14 cellular contexts compared by ENCODE assay signal in the genomic region with DNA sequence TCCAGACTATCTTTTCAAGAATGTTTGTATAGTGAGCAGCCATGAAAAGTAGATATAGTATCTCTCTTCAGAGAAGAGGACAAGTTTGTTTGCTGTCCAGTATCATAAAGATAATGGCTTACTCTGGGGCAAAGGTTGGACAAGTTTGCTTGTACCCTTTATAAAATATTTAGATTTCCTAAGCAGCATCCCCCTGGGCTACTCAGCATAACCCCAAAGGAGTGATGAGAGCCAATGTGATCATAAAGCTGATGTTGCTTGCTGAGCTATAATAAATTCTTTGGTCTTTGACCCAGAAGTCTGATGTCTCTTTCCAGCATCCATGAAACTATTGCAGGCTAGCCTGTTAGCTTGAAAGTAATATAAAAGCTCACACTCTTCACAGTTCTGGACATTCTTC. TPM values are rescaled to one million over a fixed set of nuclear protein-coding genes. Genes with fewer than 3 reads are reported as not detected.
A peak's percentile ranks its signal among the peaks of the same experiment; 100 is the strongest.
DNase-seq lines count a peak whose midpoint lies in the region.
"Had no signal": no experiment of that assay in that cellular context is flagged by ENCODE, and none has a peak within 500 bp of the region (broad histone marks: within the 10 kb centered on the region; RNA-seq: fewer than 3 reads in every experiment).

No MANE protein-coding gene starts in this region.

- H3K9me3 ChIP-seq in adipocyte (ENCODE audit: control insufficient read depth, low read length), result peaks cover 32% of the 10 kb centered on the region
- peaks cover 0 to 27% of the 10 kb centered on the region in 2 donors for H3K9me3 ChIP-seq in neuronal stem cell (replicated peaks in 1 of 2; ENCODE audit: control insufficient read depth in 2 of 2, insufficient read depth in 1 of 2, low read depth in 1 of 2, low read length in 2 of 2)

- no peak overlapping the region for H2AK5ac ChIP-seq in neuronal stem cell (ENCODE audit: low read depth, low read length)

- no peaks in the 10 kb centered on the region for H3K27me3 ChIP-seq in adipocyte (replicated peaks; ENCODE audit: control insufficient read depth, insufficient read depth, low read length)
- no peaks in the 10 kb centered on the region for H3K27me3 ChIP-seq in neuronal stem cell (ENCODE audit: control insufficient read depth in 3 of 3, insufficient read depth in 3 of 3, low read depth in 1 of 3, low read length in 3 of 3)

- no peak overlapping the region for H3K4me3 ChIP-seq in adipocyte (ENCODE audit: low read length)
- H3K4me3 ChIP-seq in neuronal stem cell (ENCODE audit: low read length in 2 of 2), result no peak overlapping the region
- H3K4me3 ChIP-seq: GM23248, HAP-1 had no signal

- H3K36me3 ChIP-seq in adipocyte (ENCODE audit: control insufficient read depth, insufficient read depth, low read length, severe bottlenecking), result no peaks in the 10 kb centered on the region
- no peaks in the 10 kb centered on the region for H3K36me3 ChIP-seq in neuronal stem cell (replicated peaks in 1 of 2; ENCODE audit: control insufficient read depth in 2 of 2, insufficient read depth in 2 of 2, low read length in 2 of 2)
- H3K36me3 ChIP-seq: HAP-1 had no signal

- H4K91ac ChIP-seq in neuronal stem cell (ENCODE audit: low read depth, low read length, poor library complexity), result no peak overlapping the region

- H3K9ac ChIP-seq in adipocyte (ENCODE audit: low read length), result peak overlapping the region; percentile 29
- H3K9ac ChIP-seq in neuronal stem cell (ENCODE audit: low read depth, low read length, poor library complexity), result no peak overlapping the region
- H3K9ac ChIP-seq: GM23248 had no signal

- no peak overlapping the region for H2BK120ac ChIP-seq in neuronal stem cell (ENCODE audit: low read depth, low read length)

- no peak overlapping the region for H3K4ac ChIP-seq in neuronal stem cell (ENCODE audit: low read length)

- H3K79me1 ChIP-seq in neuronal stem cell (ENCODE audit: low read depth, low read length), result no peaks in the 10 kb centered on the region

- no peak overlapping the region for H3K14ac ChIP-seq in neuronal stem cell (ENCODE audit: low read length)

- H3K9me3 Mint-ChIP-seq in activated CD4-positive, alpha-beta T cell treated with anti-CD3 and anti-CD28 coated beads, Interleukin-2, amount 10 ng/mL, durations not matched to agents 24 days and 14 days, result peaks cover 8% of the 10 kb centered on the region

- H3K18ac ChIP-seq in neuronal stem cell (ENCODE audit: low read length), result no peak overlapping the region

- peaks cover 14% of the 10 kb centered on the region for H3K4me1 ChIP-seq in adipocyte (ENCODE audit: control insufficient read depth, insufficient read depth, low read length)
- H3K4me1 ChIP-seq in neuronal stem cell (ENCODE audit: control insufficient read depth in 2 of 2, insufficient read depth in 1 of 2, low read depth in 1 of 2, low read length in 2 of 2), result peaks cover 0 to 10% of the 10 kb centered on the region in 2 donors
- H3K4me1 ChIP-seq: HAP-1 had no signal

- H3K4me1 Mint-ChIP-seq in activated CD4-positive, alpha-beta T cell treated with anti-CD3 and anti-CD28 coated beads, Interleukin-2, amount 10 ng/mL, durations not matched to agents 24 days and 14 days, result peaks cover 9% of the 10 kb centered on the region

- H3K23ac ChIP-seq in neuronal stem cell (ENCODE audit: low read depth, low read length, poor library complexity), result no peak overlapping the region

- no peak overlapping the region for H3K27ac ChIP-seq in neuronal stem cell (replicated peaks; ENCODE audit: low read length)
- H3K27ac ChIP-seq: GM23248 had no signal

- H3K27me3 Mint-ChIP-seq in activated CD4-positive, alpha-beta T cell treated with anti-CD3 and anti-CD28 coated beads, Interleukin-2, amount 10 ng/mL, durations not matched to agents 24 days and 14 days, result peaks cover 6% of the 10 kb centered on the region
- H3K27me3 Mint-ChIP-seq: B cell, IgD-negative memory B cell had no signal

- intact Hi-C loops in activated CD4-positive, alpha-beta T cell treated with anti-CD3 and anti-CD28 coated beads, Interleukin-2, amount 10 ng/mL, durations not matched to agents 24 days and 14 days (cut with micrococcal nuclease), result no loop called here

- no peak overlapping the region for H2BK12ac ChIP-seq in neuronal stem cell (ENCODE audit: low read length)

- H2BK15ac ChIP-seq in neuronal stem cell (ENCODE audit: low read length), result no peak overlapping the region

- H2AFZ ChIP-seq in neuronal stem cell (ENCODE audit: low read length), result peak overlapping the region; percentile 78
- H2AFZ ChIP-seq: GM23248 had no signal

- DNase-seq in HuH-7 (ENCODE audit: low spot score) (peak; percentile 29), adipocyte (ENCODE audit: low read depth) (no peak), neuronal stem cell (ENCODE audit: low spot score) (no peak), ureter (ENCODE audit: low spot score) (no peak), hepatic stellate cell (ENCODE audit: low spot score) (no peak)
- no peak for DNase-seq in activated CD4-positive, alpha-beta T cell treated with anti-CD3 and anti-CD28 coated beads, Interleukin-2, amount 10 ng/mL, durations not matched to agents 24 days and 14 days
- DNase-seq: C1 segment of cervical spinal cord; CD4-positive, CD25-positive, alpha-beta regulatory T cell; CD8-positive, alpha-beta memory T cell; COR-L47; GM23248 had no signal

- H3K36me3 Mint-ChIP-seq in activated CD4-positive, alpha-beta T cell treated with anti-CD3 and anti-CD28 coated beads, Interleukin-2, amount 10 ng/mL, durations not matched to agents 24 days and 14 days (ENCODE audit: low read depth), result peaks cover 7% of the 10 kb centered on the region
- H3K36me3 Mint-ChIP-seq: IgD-negative memory B cell had no signal

- H4K8ac ChIP-seq in neuronal stem cell (ENCODE audit: low read depth, low read length), result no peak overlapping the region

- H3K27ac Mint-ChIP-seq in activated CD4-positive, alpha-beta T cell treated with anti-CD3 and anti-CD28 coated beads, Interleukin-2, amount 10 ng/mL, durations not matched to agents 24 days and 14 days, result no peak overlapping the region
- H3K27ac Mint-ChIP-seq: B cell; CD4-positive, CD25-positive, alpha-beta regulatory T cell; CD8-positive, alpha-beta memory T cell; IgD-negative memory B cell had no signal

- H3K4me3 Mint-ChIP-seq in activated CD4-positive, alpha-beta T cell treated with anti-CD3 and anti-CD28 coated beads, Interleukin-2, amount 10 ng/mL, durations not matched to agents 24 days and 14 days, result no peak overlapping the region
- H3K4me3 Mint-ChIP-seq: B cell; CD4-positive, CD25-positive, alpha-beta regulatory T cell; CD8-positive, alpha-beta memory T cell; IgD-negative memory B cell had no signal

- no peak overlapping the region for H3K4me2 ChIP-seq in neuronal stem cell (ENCODE audit: insufficient read depth, low read length, poor library complexity, severe bottlenecking)

- H2BK5ac ChIP-seq in neuronal stem cell (ENCODE audit: low read length), result no peak overlapping the region

RNA-seq across cellular contexts. Expression of a gene that starts 49.0 kb away (rescaled TPM):
- 11.5 TPM for polyA plus RNA-seq in neuronal stem cell (2013, experiment 1 of 2)
- polyA plus RNA-seq in neuronal stem cell (2013, experiment 2 of 2), result 11.0 TPM
- 40.9 TPM for total RNA-seq in ureter
- 21.2 and 21.3 TPM in 2 replicates for total RNA-seq in activated CD4-positive, alpha-beta T cell treated with anti-CD3 and anti-CD28 coated beads, Interleukin-2, amount 10 ng/mL, durations not matched to agents 24 days and 14 days
